1 cellular context compared by ENCODE assay signal in the genomic region with DNA sequence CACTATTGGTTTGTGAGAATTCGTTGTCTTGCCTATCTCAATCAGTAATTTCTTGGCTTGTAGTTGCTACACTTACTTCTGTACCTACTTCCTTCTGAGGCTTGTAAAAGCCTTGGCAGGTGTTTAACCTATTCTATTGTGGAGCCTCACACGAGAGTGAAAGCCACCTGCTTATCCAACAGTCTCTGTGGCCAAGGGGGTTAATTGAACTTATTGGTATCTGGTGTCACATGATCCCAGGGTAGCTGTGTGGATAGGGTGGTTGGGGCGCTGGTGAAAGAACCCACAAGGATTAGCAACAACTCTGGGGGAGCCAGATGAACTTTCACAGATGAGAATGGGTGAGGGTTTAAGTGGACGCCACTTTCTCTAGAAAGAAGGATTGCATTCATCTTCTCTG.
TF ChIP-seq lines count a peak whose summit lies in the region.

No MANE protein-coding gene starts in this region.

TF ChIP-seq in K562, 482 proteins besides CTCF, POLR2A, EP300 and RAD21:
- TF ChIP-seq, protein P1, sequence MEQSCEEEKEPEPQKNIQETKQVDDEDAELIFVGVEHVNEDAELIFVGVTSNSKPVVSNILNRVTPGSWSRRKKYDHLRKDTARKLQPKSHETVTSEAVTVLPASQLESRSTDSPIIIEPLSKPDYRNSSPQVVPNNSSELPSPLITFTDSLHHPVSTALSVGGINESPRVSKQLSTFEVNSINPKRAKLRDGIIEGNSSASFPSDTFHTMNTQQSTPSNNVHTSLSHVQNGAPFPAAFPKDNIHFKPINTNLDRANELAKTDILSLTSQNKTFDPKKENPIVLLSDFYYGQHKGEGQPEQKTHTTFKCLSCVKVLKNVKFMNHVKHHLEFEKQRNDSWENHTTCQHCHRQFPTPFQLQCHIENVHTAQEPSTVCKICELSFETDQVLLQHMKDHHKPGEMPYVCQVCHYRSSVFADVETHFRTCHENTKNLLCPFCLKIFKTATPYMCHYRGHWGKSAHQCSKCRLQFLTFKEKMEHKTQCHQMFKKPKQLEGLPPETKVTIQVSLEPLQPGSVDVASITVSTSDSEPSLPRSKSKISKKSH (CRISPR knock-in tag; IDR thresholded peaks at IDR 0.05) = no peak
- TF ChIP-seq, protein P2, sequence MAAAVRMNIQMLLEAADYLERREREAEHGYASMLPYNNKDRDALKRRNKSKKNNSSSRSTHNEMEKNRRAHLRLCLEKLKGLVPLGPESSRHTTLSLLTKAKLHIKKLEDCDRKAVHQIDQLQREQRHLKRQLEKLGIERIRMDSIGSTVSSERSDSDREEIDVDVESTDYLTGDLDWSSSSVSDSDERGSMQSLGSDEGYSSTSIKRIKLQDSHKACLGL (CRISPR knock-in tag; IDR thresholded peaks at IDR 0.05; ENCODE audit: borderline replicate concordance, poor library complexity, severe bottlenecking) = no peak
- TF ChIP-seq, protein P3, sequence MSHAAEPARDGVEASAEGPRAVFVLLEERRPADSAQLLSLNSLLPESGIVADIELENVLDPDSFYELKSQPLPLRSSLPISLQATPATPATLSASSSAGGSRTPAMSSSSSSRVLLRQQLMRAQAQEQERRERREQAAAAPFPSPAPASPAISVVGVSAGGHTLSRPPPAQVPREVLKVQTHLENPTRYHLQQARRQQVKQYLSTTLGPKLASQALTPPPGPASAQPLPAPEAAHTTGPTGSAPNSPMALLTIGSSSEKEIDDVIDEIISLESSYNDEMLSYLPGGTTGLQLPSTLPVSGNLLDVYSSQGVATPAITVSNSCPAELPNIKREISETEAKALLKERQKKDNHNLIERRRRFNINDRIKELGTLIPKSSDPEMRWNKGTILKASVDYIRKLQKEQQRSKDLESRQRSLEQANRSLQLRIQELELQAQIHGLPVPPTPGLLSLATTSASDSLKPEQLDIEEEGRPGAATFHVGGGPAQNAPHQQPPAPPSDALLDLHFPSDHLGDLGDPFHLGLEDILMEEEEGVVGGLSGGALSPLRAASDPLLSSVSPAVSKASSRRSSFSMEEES (CRISPR knock-in tag; IDR thresholded peaks at IDR 0.05) = peak; percentile 46; the same call in 1 of the 2 replicates
